Comparison of ENCODE assay signal across 1 cellular context in the genomic region with DNA sequence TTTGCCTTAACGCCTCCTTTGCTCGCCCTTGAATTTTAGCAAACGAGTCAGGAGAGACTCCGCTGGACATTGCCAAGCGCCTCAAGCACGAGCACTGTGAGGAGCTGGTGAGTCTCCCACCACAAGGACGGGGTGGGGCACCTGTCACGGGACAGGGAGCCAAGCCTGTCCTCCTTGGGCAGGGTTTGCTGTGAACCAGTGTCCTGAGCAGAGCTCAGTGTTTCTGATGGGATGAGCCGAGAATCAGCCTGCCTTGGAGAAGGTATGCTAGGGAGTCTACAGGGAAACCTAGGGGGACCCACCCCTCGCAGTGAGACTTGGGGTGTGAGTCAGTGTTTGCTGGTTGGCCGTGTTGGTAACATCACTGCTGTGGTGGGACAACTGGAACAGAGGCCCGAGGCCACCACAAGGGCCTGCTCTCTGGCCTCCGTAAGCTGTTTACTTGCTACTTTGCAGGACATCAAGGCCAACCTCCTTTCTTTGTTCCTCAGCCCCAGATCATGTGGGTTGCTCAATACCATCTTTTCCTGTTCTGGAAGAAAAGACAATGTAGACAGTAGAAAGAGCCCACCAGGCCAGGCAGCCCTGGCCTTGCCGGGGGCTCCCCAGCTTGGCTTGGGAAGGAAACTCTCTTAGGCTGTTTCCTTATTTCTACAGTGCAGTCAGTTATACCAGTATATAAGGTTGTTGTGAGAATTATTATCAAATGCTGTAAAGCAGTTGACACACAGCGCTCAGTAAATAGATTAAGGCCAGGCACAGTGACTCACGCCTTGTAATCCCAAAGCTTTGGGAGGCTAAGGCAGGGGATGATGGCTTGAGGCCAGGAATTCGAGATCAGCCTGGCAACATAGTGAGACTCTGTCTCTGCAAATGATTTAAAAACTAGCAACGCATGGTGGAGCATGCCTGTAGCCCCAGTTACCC.
TF ChIP-seq lines count a peak whose summit lies in the region.

No MANE protein-coding gene starts in this region.

TF ChIP-seq in K562, 482 proteins besides CTCF, POLR2A, EP300 and RAD21 (continued from another document):
- TF ChIP-seq, protein P1, sequence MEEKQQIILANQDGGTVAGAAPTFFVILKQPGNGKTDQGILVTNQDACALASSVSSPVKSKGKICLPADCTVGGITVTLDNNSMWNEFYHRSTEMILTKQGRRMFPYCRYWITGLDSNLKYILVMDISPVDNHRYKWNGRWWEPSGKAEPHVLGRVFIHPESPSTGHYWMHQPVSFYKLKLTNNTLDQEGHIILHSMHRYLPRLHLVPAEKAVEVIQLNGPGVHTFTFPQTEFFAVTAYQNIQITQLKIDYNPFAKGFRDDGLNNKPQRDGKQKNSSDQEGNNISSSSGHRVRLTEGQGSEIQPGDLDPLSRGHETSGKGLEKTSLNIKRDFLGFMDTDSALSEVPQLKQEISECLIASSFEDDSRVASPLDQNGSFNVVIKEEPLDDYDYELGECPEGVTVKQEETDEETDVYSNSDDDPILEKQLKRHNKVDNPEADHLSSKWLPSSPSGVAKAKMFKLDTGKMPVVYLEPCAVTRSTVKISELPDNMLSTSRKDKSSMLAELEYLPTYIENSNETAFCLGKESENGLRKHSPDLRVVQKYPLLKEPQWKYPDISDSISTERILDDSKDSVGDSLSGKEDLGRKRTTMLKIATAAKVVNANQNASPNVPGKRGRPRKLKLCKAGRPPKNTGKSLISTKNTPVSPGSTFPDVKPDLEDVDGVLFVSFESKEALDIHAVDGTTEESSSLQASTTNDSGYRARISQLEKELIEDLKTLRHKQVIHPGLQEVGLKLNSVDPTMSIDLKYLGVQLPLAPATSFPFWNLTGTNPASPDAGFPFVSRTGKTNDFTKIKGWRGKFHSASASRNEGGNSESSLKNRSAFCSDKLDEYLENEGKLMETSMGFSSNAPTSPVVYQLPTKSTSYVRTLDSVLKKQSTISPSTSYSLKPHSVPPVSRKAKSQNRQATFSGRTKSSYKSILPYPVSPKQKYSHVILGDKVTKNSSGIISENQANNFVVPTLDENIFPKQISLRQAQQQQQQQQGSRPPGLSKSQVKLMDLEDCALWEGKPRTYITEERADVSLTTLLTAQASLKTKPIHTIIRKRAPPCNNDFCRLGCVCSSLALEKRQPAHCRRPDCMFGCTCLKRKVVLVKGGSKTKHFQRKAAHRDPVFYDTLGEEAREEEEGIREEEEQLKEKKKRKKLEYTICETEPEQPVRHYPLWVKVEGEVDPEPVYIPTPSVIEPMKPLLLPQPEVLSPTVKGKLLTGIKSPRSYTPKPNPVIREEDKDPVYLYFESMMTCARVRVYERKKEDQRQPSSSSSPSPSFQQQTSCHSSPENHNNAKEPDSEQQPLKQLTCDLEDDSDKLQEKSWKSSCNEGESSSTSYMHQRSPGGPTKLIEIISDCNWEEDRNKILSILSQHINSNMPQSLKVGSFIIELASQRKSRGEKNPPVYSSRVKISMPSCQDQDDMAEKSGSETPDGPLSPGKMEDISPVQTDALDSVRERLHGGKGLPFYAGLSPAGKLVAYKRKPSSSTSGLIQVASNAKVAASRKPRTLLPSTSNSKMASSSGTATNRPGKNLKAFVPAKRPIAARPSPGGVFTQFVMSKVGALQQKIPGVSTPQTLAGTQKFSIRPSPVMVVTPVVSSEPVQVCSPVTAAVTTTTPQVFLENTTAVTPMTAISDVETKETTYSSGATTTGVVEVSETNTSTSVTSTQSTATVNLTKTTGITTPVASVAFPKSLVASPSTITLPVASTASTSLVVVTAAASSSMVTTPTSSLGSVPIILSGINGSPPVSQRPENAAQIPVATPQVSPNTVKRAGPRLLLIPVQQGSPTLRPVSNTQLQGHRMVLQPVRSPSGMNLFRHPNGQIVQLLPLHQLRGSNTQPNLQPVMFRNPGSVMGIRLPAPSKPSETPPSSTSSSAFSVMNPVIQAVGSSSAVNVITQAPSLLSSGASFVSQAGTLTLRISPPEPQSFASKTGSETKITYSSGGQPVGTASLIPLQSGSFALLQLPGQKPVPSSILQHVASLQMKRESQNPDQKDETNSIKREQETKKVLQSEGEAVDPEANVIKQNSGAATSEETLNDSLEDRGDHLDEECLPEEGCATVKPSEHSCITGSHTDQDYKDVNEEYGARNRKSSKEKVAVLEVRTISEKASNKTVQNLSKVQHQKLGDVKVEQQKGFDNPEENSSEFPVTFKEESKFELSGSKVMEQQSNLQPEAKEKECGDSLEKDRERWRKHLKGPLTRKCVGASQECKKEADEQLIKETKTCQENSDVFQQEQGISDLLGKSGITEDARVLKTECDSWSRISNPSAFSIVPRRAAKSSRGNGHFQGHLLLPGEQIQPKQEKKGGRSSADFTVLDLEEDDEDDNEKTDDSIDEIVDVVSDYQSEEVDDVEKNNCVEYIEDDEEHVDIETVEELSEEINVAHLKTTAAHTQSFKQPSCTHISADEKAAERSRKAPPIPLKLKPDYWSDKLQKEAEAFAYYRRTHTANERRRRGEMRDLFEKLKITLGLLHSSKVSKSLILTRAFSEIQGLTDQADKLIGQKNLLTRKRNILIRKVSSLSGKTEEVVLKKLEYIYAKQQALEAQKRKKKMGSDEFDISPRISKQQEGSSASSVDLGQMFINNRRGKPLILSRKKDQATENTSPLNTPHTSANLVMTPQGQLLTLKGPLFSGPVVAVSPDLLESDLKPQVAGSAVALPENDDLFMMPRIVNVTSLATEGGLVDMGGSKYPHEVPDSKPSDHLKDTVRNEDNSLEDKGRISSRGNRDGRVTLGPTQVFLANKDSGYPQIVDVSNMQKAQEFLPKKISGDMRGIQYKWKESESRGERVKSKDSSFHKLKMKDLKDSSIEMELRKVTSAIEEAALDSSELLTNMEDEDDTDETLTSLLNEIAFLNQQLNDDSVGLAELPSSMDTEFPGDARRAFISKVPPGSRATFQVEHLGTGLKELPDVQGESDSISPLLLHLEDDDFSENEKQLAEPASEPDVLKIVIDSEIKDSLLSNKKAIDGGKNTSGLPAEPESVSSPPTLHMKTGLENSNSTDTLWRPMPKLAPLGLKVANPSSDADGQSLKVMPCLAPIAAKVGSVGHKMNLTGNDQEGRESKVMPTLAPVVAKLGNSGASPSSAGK (IDR thresholded peaks at IDR 0.05): no peak
- no peak for TF ChIP-seq CBFB (CRISPR knock-in tag; IDR thresholded peaks at IDR 0.05)
- TF ChIP-seq HIVEP1 (CRISPR knock-in tag; IDR thresholded peaks at IDR 0.05): no peak
- no peak for TF ChIP-seq MIER1 (IDR thresholded peaks at IDR 0.05; ENCODE audit: low read depth)
- no peak for TF ChIP-seq ZNF124 (CRISPR knock-in tag; IDR thresholded peaks at IDR 0.05)
- TF ChIP-seq RFX5 (IDR thresholded peaks at IDR 0.05; ENCODE audit: low read depth, low read length): no peak
- no peak for TF ChIP-seq ILF3 (IDR thresholded peaks at IDR 0.05; ENCODE audit: borderline replicate concordance)
- peak; percentile 37; the same call in 1 of the 2 replicates for TF ChIP-seq JUND (IDR thresholded peaks at IDR 0.05; ENCODE audit: borderline replicate concordance, low read depth, low read length)
- TF ChIP-seq JUND (tag; IDR thresholded peaks at IDR 0.05; ENCODE audit: borderline replicate concordance, low read depth, low read length): no peak
- TF ChIP-seq NCOR1 (IDR thresholded peaks at IDR 0.05): no peak
- TF ChIP-seq TGIF2 (CRISPR knock-in tag; IDR thresholded peaks at IDR 0.05): no peak
- no peak for TF ChIP-seq ARID2 (IDR thresholded peaks at IDR 0.05)
- no peak for TF ChIP-seq XRCC4 (IDR thresholded peaks at IDR 0.05; ENCODE audit: extremely low read depth, insufficient read depth, insufficient read length)
- TF ChIP-seq, protein P2, sequence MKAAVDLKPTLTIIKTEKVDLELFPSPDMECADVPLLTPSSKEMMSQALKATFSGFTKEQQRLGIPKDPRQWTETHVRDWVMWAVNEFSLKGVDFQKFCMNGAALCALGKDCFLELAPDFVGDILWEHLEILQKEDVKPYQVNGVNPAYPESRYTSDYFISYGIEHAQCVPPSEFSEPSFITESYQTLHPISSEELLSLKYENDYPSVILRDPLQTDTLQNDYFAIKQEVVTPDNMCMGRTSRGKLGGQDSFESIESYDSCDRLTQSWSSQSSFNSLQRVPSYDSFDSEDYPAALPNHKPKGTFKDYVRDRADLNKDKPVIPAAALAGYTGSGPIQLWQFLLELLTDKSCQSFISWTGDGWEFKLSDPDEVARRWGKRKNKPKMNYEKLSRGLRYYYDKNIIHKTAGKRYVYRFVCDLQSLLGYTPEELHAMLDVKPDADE (conservative IDR thresholded peaks at IDR 0.05; ENCODE audit: control insufficient read depth, low read depth, low read length): no peak
- TF ChIP-seq, protein P3, sequence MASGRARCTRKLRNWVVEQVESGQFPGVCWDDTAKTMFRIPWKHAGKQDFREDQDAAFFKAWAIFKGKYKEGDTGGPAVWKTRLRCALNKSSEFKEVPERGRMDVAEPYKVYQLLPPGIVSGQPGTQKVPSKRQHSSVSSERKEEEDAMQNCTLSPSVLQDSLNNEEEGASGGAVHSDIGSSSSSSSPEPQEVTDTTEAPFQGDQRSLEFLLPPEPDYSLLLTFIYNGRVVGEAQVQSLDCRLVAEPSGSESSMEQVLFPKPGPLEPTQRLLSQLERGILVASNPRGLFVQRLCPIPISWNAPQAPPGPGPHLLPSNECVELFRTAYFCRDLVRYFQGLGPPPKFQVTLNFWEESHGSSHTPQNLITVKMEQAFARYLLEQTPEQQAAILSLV (tag; IDR thresholded peaks at IDR 0.05): no peak
- TF ChIP-seq CEBPG (CRISPR knock-in tag; IDR thresholded peaks at IDR 0.05): peak; percentile 38; the same call in 1 of the 2 replicates
- TF ChIP-seq CEBPG (tag; conservative IDR thresholded peaks at IDR 0.05 in 1 of 2, IDR thresholded peaks at IDR 0.05 in 1 of 2): no peak; a peak in 1 of 4 replicates
- TF ChIP-seq FOSL1 (tag; conservative IDR thresholded peaks at IDR 0.05): peak; percentile 85
- TF ChIP-seq ZNF79 (CRISPR knock-in tag; IDR thresholded peaks at IDR 0.05; ENCODE audit: low read depth): no peak
- no peak for TF ChIP-seq MYBL2 (IDR thresholded peaks at IDR 0.05; ENCODE audit: low read depth)
- no peak for TF ChIP-seq MYBL2 (CRISPR knock-in tag; IDR thresholded peaks at IDR 0.05; ENCODE audit: borderline replicate concordance)
- no peak for TF ChIP-seq TRIM24 (IDR thresholded peaks at IDR 0.05)
- TF ChIP-seq, protein P4, sequence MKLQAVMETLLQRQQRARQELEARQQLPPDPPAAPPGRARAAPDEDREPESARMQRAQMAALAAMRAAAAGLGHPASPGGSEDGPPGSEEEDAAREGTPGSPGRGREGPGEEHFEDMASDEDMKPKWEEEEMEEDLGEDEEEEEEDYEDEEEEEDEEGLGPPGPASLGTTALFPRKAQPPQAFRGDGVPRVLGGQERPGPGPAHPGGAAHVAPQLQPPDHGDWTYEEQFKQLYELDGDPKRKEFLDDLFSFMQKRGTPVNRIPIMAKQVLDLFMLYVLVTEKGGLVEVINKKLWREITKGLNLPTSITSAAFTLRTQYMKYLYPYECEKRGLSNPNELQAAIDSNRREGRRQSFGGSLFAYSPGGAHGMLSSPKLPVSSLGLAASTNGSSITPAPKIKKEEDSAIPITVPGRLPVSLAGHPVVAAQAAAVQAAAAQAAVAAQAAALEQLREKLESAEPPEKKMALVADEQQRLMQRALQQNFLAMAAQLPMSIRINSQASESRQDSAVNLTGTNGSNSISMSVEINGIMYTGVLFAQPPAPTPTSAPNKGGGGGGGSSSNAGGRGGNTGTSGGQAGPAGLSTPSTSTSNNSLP (IDR thresholded peaks at IDR 0.05; ENCODE audit: borderline replicate concordance, low read depth, low read length): no peak
- no peak for TF ChIP-seq ESRRA (IDR thresholded peaks at IDR 0.05; ENCODE audit: borderline replicate concordance, low read depth)
TF ChIP-seq in K562: peak in this region for 6.
